In the genomic region with DNA sequence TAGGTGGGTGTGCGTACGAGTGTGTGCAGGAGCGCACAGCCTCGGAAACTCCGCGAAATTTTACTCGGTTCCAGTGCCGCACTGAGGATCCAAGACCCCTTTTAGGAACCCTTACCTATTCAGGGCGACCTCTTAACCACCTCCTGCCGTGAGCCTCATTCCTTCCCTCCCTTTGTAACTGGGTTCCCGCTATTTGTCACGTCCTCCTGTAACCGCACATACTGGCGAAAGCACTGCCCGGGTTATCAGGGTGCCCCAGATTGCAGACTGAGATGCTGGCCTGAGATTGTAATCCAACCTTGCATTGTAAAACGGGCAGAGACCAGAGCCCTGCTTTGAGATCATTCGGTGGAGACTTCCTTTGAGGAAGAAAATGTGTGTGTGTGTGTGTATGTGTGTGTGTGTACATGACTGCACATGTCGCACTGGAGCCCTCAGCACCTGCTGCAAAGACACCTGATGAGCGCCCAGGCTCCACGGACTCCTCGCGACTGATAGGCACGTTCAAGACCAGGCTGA, we compare ENCODE assay signal across 7 cellular contexts.
A peak's percentile ranks its signal among the peaks of the same experiment; 100 is the strongest.
DNase-seq lines count a peak whose midpoint lies in the region; ATAC-seq and TF ChIP-seq lines count a peak whose summit lies in the region.

No MANE protein-coding gene starts in this region.

- H4K20me1 ChIP-seq in GM23338 (replicated peaks; ENCODE audit: insufficient read depth): no peaks in the 10 kb centered on the region

- peak overlapping the region; percentile 85 for H3K4me3 Mint-ChIP-seq in GM23338
- peak overlapping the region; percentile 95 for H3K4me3 Mint-ChIP-seq in activated CD4-positive, alpha-beta T cell treated with anti-CD3 and anti-CD28 coated beads, Interleukin-2, amount 10 ng/mL, durations not matched to agents 24 days and 14 days
- H3K4me3 Mint-ChIP-seq in naive thymus-derived CD8-positive, alpha-beta T cell: peak overlapping the region; percentile 96 to 100 (median 100)

- H3K9me3 Mint-ChIP-seq in GM23338: no peaks in the 10 kb centered on the region
- H3K9me3 Mint-ChIP-seq in activated CD4-positive, alpha-beta T cell treated with anti-CD3 and anti-CD28 coated beads, Interleukin-2, amount 10 ng/mL, durations not matched to agents 24 days and 14 days: peaks cover 11% of the 10 kb centered on the region
- no peaks in the 10 kb centered on the region for H3K9me3 Mint-ChIP-seq in naive thymus-derived CD8-positive, alpha-beta T cell

- no peaks in the 10 kb centered on the region for H3K36me3 Mint-ChIP-seq in GM23338 (ENCODE audit: low read depth)
- peaks cover 25% of the 10 kb centered on the region for H3K36me3 Mint-ChIP-seq in activated CD4-positive, alpha-beta T cell treated with anti-CD3 and anti-CD28 coated beads, Interleukin-2, amount 10 ng/mL, durations not matched to agents 24 days and 14 days (ENCODE audit: low read depth)
- peaks cover 0 to 10% (median 2%) of the 10 kb centered on the region in 3 donors for H3K36me3 Mint-ChIP-seq in naive thymus-derived CD8-positive, alpha-beta T cell

- H3K27ac ChIP-seq in GM23338 (ENCODE audit: low read depth): peak overlapping the region; percentile 50; the same call in 1 of the 2 replicates

- H3K27ac Mint-ChIP-seq in GM23338: 0 out of 2 replicates have a peak overlapping the region, but pooled peaks have one; percentile 1
- peak overlapping the region; percentile 97 for H3K27ac Mint-ChIP-seq in activated CD4-positive, alpha-beta T cell treated with anti-CD3 and anti-CD28 coated beads, Interleukin-2, amount 10 ng/mL, durations not matched to agents 24 days and 14 days
- H3K27ac Mint-ChIP-seq in naive thymus-derived CD8-positive, alpha-beta T cell: peak overlapping the region; percentile 93 to 98 (median 95)

- H3K27me3 ChIP-seq in GM23338 (ENCODE audit: insufficient read depth): peaks cover 13% of the 10 kb centered on the region
- no peaks in the 10 kb centered on the region for H3K27me3 ChIP-seq in MG63

- H3K4me2 ChIP-seq in GM23338: peak overlapping the region; percentile 94

- H3K79me2 ChIP-seq in GM23338 (replicated peaks; ENCODE audit: insufficient read depth): no peaks in the 10 kb centered on the region; the same call in 1 of the 2 replicates

- peaks cover 14% of the 10 kb centered on the region for H3K27me3 Mint-ChIP-seq in GM23338 (ENCODE audit: insufficient read depth, low read depth, poor library complexity)
- H3K27me3 Mint-ChIP-seq in activated CD4-positive, alpha-beta T cell treated with anti-CD3 and anti-CD28 coated beads, Interleukin-2, amount 10 ng/mL, durations not matched to agents 24 days and 14 days: no peaks in the 10 kb centered on the region
- no peaks in the 10 kb centered on the region for H3K27me3 Mint-ChIP-seq in naive thymus-derived CD8-positive, alpha-beta T cell

- no peaks in the 10 kb centered on the region for H3K9me2 ChIP-seq in GM23338 (ENCODE audit: insufficient read depth)

- H3K4me1 ChIP-seq in GM23338 (ENCODE audit: insufficient read depth): 0 out of 2 replicates have a peak, but pooled peaks cover 13% of the 10 kb centered on the region

- no peaks in the 10 kb centered on the region for H3K36me3 ChIP-seq in GM23338 (ENCODE audit: insufficient read depth)
- no peaks in the 10 kb centered on the region for H3K36me3 ChIP-seq in MG63

- peak; percentile 23 for ATAC-seq in GM23338
- ATAC-seq in esophagus mucosa: peak; percentile 35
- peak; percentile 1 to 2 for ATAC-seq in naive thymus-derived CD8-positive, alpha-beta T cell
- ATAC-seq in omental fat pad (ENCODE audit: low FRiP score): no peak

- TF ChIP-seq CTCF in GM12865 (IDR thresholded peaks at IDR 0.05; ENCODE audit: insufficient read depth, low read depth, low read length, missing control alignments) (no peak), GM23338 (conservative IDR thresholded peaks at IDR 0.05; ENCODE audit: low read depth in 2 of 2) (no peak), omental fat pad (IDR thresholded peaks at IDR 0.05) (no peak)

- intact Hi-C loops in activated CD4-positive, alpha-beta T cell treated with anti-CD3 and anti-CD28 coated beads, Interleukin-2, amount 10 ng/mL, durations not matched to agents 24 days and 14 days (cut with micrococcal nuclease): loop anchor here (1.0 to 2.0 kb wide), 7 partner anchors 46 to 238 kb away; no protein-coding TSS in a partner anchor

- POLR2A ChIA-PET in naive thymus-derived CD8-positive, alpha-beta T cell (lab: Charles Lee): interaction anchor here (0.7 to 4.1 kb wide), 23 partner anchors 9 to 198 kb away, joined by 3 to 42 read pairs (median 7); partner anchors contain the start of gene DMXL1

- H3K9me3 ChIP-seq in MG63: no peaks in the 10 kb centered on the region; the same call in 1 of the 2 replicates

- DNase-seq in GM12865 (ENCODE audit: low read depth) (peak; percentile 77), GM23338 (ENCODE audit: low spot score) (peak; percentile 68), MG63 (peak; percentile 28), omental fat pad (ENCODE audit: low spot score) (no peak)
- peak; percentile 83 for DNase-seq in activated CD4-positive, alpha-beta T cell treated with anti-CD3 and anti-CD28 coated beads, Interleukin-2, amount 10 ng/mL, durations not matched to agents 24 days and 14 days
- peak in 7 of 10 donors; percentile 23 to 66 (median 26) for DNase-seq in naive thymus-derived CD8-positive, alpha-beta T cell

- H3K4me1 Mint-ChIP-seq in GM23338: peaks cover 30% of the 10 kb centered on the region
- H3K4me1 Mint-ChIP-seq in activated CD4-positive, alpha-beta T cell treated with anti-CD3 and anti-CD28 coated beads, Interleukin-2, amount 10 ng/mL, durations not matched to agents 24 days and 14 days: peaks cover 61% of the 10 kb centered on the region
- H3K4me1 Mint-ChIP-seq in naive thymus-derived CD8-positive, alpha-beta T cell: peaks cover 42 to 73% (median 69%) of the 10 kb centered on the region in 4 donors

- peak overlapping the region; percentile 92 for H2AFZ ChIP-seq in GM23338

- no peaks in the 10 kb centered on the region for H3F3A ChIP-seq in GM23338 (replicated peaks; ENCODE audit: low read depth)

- peak overlapping the region; percentile 80 for H3K4me3 ChIP-seq in GM12865 (ENCODE audit: low read depth, low read length)
- peak overlapping the region; percentile 74 for H3K4me3 ChIP-seq in GM23338
- H3K4me3 ChIP-seq in MG63: peak overlapping the region; percentile 75

TF ChIP-seq in GM23338, 12 proteins besides CTCF, POLR2A, EP300 and RAD21:
- TF ChIP-seq ZNF462 (CRISPR knock-in tag; IDR thresholded peaks at IDR 0.05) (no peak), POLR2AphosphoS5 (IDR thresholded peaks at IDR 0.05; ENCODE audit: low read depth) (no peak)

Comparison
In these comparisons a context has a peak if more than half of its experiments do, and no peak if none do; other contexts are left out.
1. H3K27ac Mint-ChIP-seq: peak in every context shown above with its lines; median percentile 97 in activated CD4-positive, alpha-beta T cell treated with anti-CD3 and anti-CD28 coated beads, Interleukin-2, amount 10 ng/mL, durations not matched to agents 24 days and 14 days; 95 in naive thymus-derived CD8-positive, alpha-beta T cell; 1 in GM23338.